8 cellular contexts compared by ENCODE assay signal in genomic region chr1:46603481-46603857, GRCh38. TPM values are rescaled to one million over a fixed set of nuclear protein-coding genes. Genes with fewer than 3 reads are reported as not detected.
DNase-seq lines count a peak whose midpoint lies in the region; ATAC-seq and TF ChIP-seq lines count a peak whose summit lies in the region.

No MANE protein-coding gene starts in this region.

- H4K20me1 ChIP-seq in SK-N-SH (ENCODE audit: insufficient read depth): no peaks in the 10 kb centered on the region

- peaks cover 0 to 5% of the 10 kb centered on the region in 2 experiments for H3K36me3 ChIP-seq in SK-N-SH (replicated peaks in 1 of 2; ENCODE audit: control insufficient read depth in 1 of 2, insufficient read depth in 2 of 2, low read length in 1 of 2)

- ATAC-seq in GM21529 (IDR thresholded peaks at IDR 0.05; ENCODE audit: unreplicated experiment) (peak; percentile 2), HG03378 (IDR thresholded peaks at IDR 0.05; ENCODE audit: unreplicated experiment) (no peak), HG03280 (IDR thresholded peaks at IDR 0.05; ENCODE audit: unreplicated experiment) (no peak)

- no peaks in the 10 kb centered on the region for H3K27me3 ChIP-seq in SK-N-SH (ENCODE audit: insufficient read depth)

- TF ChIP-seq EP300 in SK-N-SH (IDR thresholded peaks at IDR 0.05; ENCODE audit: borderline replicate concordance in 1 of 2, low read depth in 1 of 2, low read length in 1 of 2): no peak

- peak overlapping the region; percentile 84 for H2AFZ ChIP-seq in SK-N-SH (ENCODE audit: low read depth)

- TF ChIP-seq CTCF in SK-N-SH (IDR thresholded peaks at IDR 0.05): no peak
- TF ChIP-seq CTCF in fibroblast of the aortic adventitia (IDR thresholded peaks at IDR 0.05; ENCODE audit: insufficient read depth, low read length): no peak
- no peak for TF ChIP-seq CTCF in retinal pigment epithelial cell (conservative IDR thresholded peaks at IDR 0.05; ENCODE audit: low read depth, low read length)

- CTCF ChIA-PET in SK-N-SH (lab: Yijun Ruan, JAX): interaction anchor here (0.7 to 5.7 kb wide), 7 partner anchors 9 to 73 kb away, joined by 3 to 36 read pairs (median 5); partner anchors contain the start of gene MOB3C

- no peak for TF ChIP-seq RAD21 in SK-N-SH (IDR thresholded peaks at IDR 0.05; ENCODE audit: low read length)

- peak overlapping the region; percentile 64 for H3K9ac ChIP-seq in SK-N-SH

- H3K4me3 ChIP-seq in SK-N-SH (ENCODE audit: low read depth in 2 of 2, low read length in 1 of 2) (peak overlapping the region; percentile 78 to 99), fibroblast of the aortic adventitia (ENCODE audit: low read depth, low read length) (peak overlapping the region; percentile 97), retinal pigment epithelial cell (ENCODE audit: low read length) (peak overlapping the region; percentile 92)

- POLR2A ChIA-PET in SK-N-SH (lab: Yijun Ruan, JAX): interaction anchor here (1.0 to 1.7 kb wide), 2 partner anchors 13 kb away, joined by 3 to 9 read pairs; partner anchors contain the start of gene MOB3C

- H3F3A ChIP-seq in SK-N-SH (replicated peaks; ENCODE audit: insufficient read depth): no peaks in the 10 kb centered on the region

- no peaks in the 10 kb centered on the region for H3K9me3 ChIP-seq in SK-N-SH

- 4% methylated on average over 2 of the region's 2 CpGs for WGBS in SK-N-SH (ENCODE audit: low lambda C conversion rate)

- no peaks in the 10 kb centered on the region for H3K9me2 ChIP-seq in SK-N-SH

- peak overlapping the region; percentile 80 for H3K4me2 ChIP-seq in SK-N-SH

- DNase-seq in SK-N-SH (no peak), fibroblast of the aortic adventitia (ENCODE audit: low read depth) (no peak), retinal pigment epithelial cell (ENCODE audit: low read depth) (no peak), NCI-H1417 treated with DMSO at 0.1 percent for 48 hours (lab: John Stamatoyannopoulos, UW) (no peak), NCI-H446 (lab: John Stamatoyannopoulos, UW) (no peak)

- H3K27ac ChIP-seq in SK-N-SH (ENCODE audit: low read depth in 2 of 2, low read length in 1 of 2): no peak overlapping the region

- no peaks in the 10 kb centered on the region for H3K79me2 ChIP-seq in SK-N-SH (ENCODE audit: insufficient read depth)

- H3K4me1 ChIP-seq in SK-N-SH (ENCODE audit: control insufficient read depth in 1 of 2, insufficient read depth in 2 of 2, low read depth in 1 of 2, low read length in 1 of 2): peaks cover 0 to 12% of the 10 kb centered on the region in 2 experiments; a peak in 1 of 4 replicates

TF ChIP-seq in SK-N-SH, 30 proteins besides CTCF, POLR2A, EP300 and RAD21:
- no peak for TF ChIP-seq NRF1 (IDR thresholded peaks at IDR 0.05; ENCODE audit: low read depth, low read length)
- TF ChIP-seq POLR2AphosphoS5 (IDR thresholded peaks at IDR 0.05; ENCODE audit: low read depth, low read length): no peak
- TF ChIP-seq CHD2 (IDR thresholded peaks at IDR 0.05; ENCODE audit: low read length, partially characterized antibody): no peak
- no peak for TF ChIP-seq MEF2A (IDR thresholded peaks at IDR 0.05; ENCODE audit: borderline replicate concordance, low read depth)
- no peak for TF ChIP-seq ZBTB33 (IDR thresholded peaks at IDR 0.05; ENCODE audit: borderline replicate concordance, low read depth)
- no peak for TF ChIP-seq GATA2 (CRISPR knock-in tag; IDR thresholded peaks at IDR 0.05)
- no peak for TF ChIP-seq FOSL2 (IDR thresholded peaks at IDR 0.05; ENCODE audit: borderline replicate concordance, low read depth)
- no peak for TF ChIP-seq YY1 (IDR thresholded peaks at IDR 0.05; ENCODE audit: low read depth)

RNA-seq across cellular contexts. Expression of gene MKNK1, which starts 0.6 kb away (rescaled TPM):
- polyA plus RNA-seq in SK-N-SH (2012; rRNA removed): 28.2 and 29.6 TPM in 2 replicates
- polyA plus RNA-seq in SK-N-SH (2012; cell fraction: cytosol; rRNA removed): 18.6 and 24.6 TPM in 2 replicates
- 136 TPM in 2 replicates for polyA plus RNA-seq in SK-N-SH (2012; cell fraction: nucleus; rRNA removed)
- total RNA-seq in fibroblast of the aortic adventitia (ENCODE audit: low replicate concordance): 15.4 and 17.7 TPM in 2 replicates

RNA-seq across cellular contexts. Expression of gene MOB3C, which starts 13.1 kb away (rescaled TPM):
- 8.6 and 10.6 TPM in 2 replicates for polyA plus RNA-seq in SK-N-SH (2012; rRNA removed)
- polyA plus RNA-seq in SK-N-SH (2012; cell fraction: cytosol; rRNA removed): 4.4 and 5.5 TPM in 2 replicates
- 17.6 and 23.1 TPM in 2 replicates for polyA plus RNA-seq in SK-N-SH (2012; cell fraction: nucleus; rRNA removed)
- 4.4 and 7.0 TPM in 2 replicates for total RNA-seq in fibroblast of the aortic adventitia (ENCODE audit: low replicate concordance)

RNA-seq across cellular contexts. Expression of gene KNCN, which starts 52.0 kb away (rescaled TPM):
- not detected in 2 replicates for polyA plus RNA-seq in SK-N-SH (2012; rRNA removed)
- not detected in 2 replicates for polyA plus RNA-seq in SK-N-SH (2012; cell fraction: cytosol; rRNA removed)
- not detected in 2 replicates for polyA plus RNA-seq in SK-N-SH (2012; cell fraction: nucleus; rRNA removed)
- total RNA-seq in fibroblast of the aortic adventitia (ENCODE audit: low replicate concordance): not detected in 2 replicates
